9 cellular contexts compared by ENCODE assay signal in genomic region chr6:92122746-92123145, GRCh38.
DNase-seq lines count a peak whose midpoint lies in the region; ATAC-seq, FAIRE-seq and TF ChIP-seq lines count a peak whose summit lies in the region.
"Had no signal": no experiment of that assay in that cellular context is flagged by ENCODE, and none has a peak within 500 bp of the region (broad histone marks: within the 10 kb centered on the region; RNA-seq: fewer than 3 reads in every experiment).

No MANE protein-coding gene starts in this region.

- FAIRE-seq in urothelium cell line (lab: Jason Lieb, UNC) = no peak

- H3K36me3 ChIP-seq in cardiac muscle cell = no peaks in the 10 kb centered on the region
- H3K36me3 ChIP-seq in esophagus muscularis mucosa = no peaks in the 10 kb centered on the region
- no peaks in the 10 kb centered on the region for H3K36me3 ChIP-seq in gastroesophageal sphincter

- intact Hi-C loops in Right ventricle myocardium superior (cut with DNase I) = no loop called here
- intact Hi-C loops in esophagus muscularis mucosa (cut with DNase I) = no loop called here

- no peaks in the 10 kb centered on the region for H3K27me3 ChIP-seq in cardiac muscle cell
- H3K27me3 ChIP-seq in esophagus muscularis mucosa = no peaks in the 10 kb centered on the region
- no peaks in the 10 kb centered on the region for H3K27me3 ChIP-seq in gastroesophageal sphincter

- 37% methylated on average over 3 of the region's 3 CpGs for WGBS in esophagus muscularis mucosa
- WGBS in gastroesophageal sphincter (ENCODE audit: low coverage in 1 of 2), 2 donors = 24 to 44% methylated on average over 2 to 3 of the region's 3 CpGs

- no peak for TF ChIP-seq CTCF in cardiac muscle cell (IDR thresholded peaks at IDR 0.05; ENCODE audit: low read depth, low read length)
- peak in 2 of 3 experiments; percentile 15 to 36 for TF ChIP-seq CTCF in esophagus muscularis mucosa (IDR thresholded peaks at IDR 0.05)
- peak in 1 of 4 experiments; percentile 34 for TF ChIP-seq CTCF in gastroesophageal sphincter (IDR thresholded peaks at IDR 0.05)

- ATAC-seq in Right ventricle myocardium superior (ENCODE audit: poor library complexity) (no peak), HG02938 (IDR thresholded peaks at IDR 0.05; ENCODE audit: unreplicated experiment) (no peak), gastroesophageal sphincter (no peak), HG03460 (IDR thresholded peaks at IDR 0.05; ENCODE audit: unreplicated experiment) (no peak)

- H3K9me3 ChIP-seq in cardiac muscle cell (ENCODE audit: low read depth) (no peaks in the 10 kb centered on the region), esophagus muscularis mucosa (no peaks in the 10 kb centered on the region), gastroesophageal sphincter (no peaks in the 10 kb centered on the region)

- H3K4me3 ChIP-seq in cardiac muscle cell (no peak overlapping the region), esophagus muscularis mucosa (no peak overlapping the region), gastroesophageal sphincter (no peak overlapping the region)

- H3K27ac ChIP-seq in cardiac muscle cell = no peak overlapping the region
- H3K27ac ChIP-seq in esophagus muscularis mucosa (replicated peaks in 1 of 4) = no peak overlapping the region
- no peak overlapping the region for H3K27ac ChIP-seq in gastroesophageal sphincter

- DNase-seq in cardiac muscle cell (ENCODE audit: low read depth in 1 of 2, low spot score in 1 of 2) (peak; percentile 0 to 22), Right ventricle myocardium superior (no peak), NCI-H748 (lab: John Stamatoyannopoulos, UW; ENCODE audit: unreplicated experiment) (peak; percentile 78), esophagus muscularis mucosa (ENCODE audit: extremely low spot score) (no peak), urothelium cell line (ENCODE audit: low spot score) (peak; percentile 1)
- DNase-seq: activated CD4-positive, alpha-beta T cell treated with anti-CD3 and anti-CD28 coated beads, Interleukin-2, amount 50 U/mL, for 48 hours had no signal

- H3K4me1 ChIP-seq in cardiac muscle cell (ENCODE audit: low read depth) (peaks cover 21% of the 10 kb centered on the region), esophagus muscularis mucosa (no peaks in the 10 kb centered on the region), gastroesophageal sphincter (no peaks in the 10 kb centered on the region)

- no peak for TF ChIP-seq POLR2A in esophagus muscularis mucosa (IDR thresholded peaks at IDR 0.05; ENCODE audit: low read depth)
- TF ChIP-seq POLR2A in gastroesophageal sphincter (IDR thresholded peaks at IDR 0.05) = no peak

- no peak for TF ChIP-seq EP300 in esophagus muscularis mucosa (IDR thresholded peaks at IDR 0.05)
- no peak for TF ChIP-seq EP300 in gastroesophageal sphincter (IDR thresholded peaks at IDR 0.05)

Comparison
In these comparisons a context has a peak if more than half of its experiments do, and no peak if none do; other contexts are left out.
1. DNase-seq: peak in cardiac muscle cell (2 of 2), NCI-H748 (single experiment) and urothelium cell line (single experiment); none in Right ventricle myocardium superior (single experiment) and esophagus muscularis mucosa (single experiment).